ENCODE assay signal across 1 cellular context in genomic region chr14:37198907-37199306, GRCh38.
A peak's percentile ranks its signal among the peaks of the same experiment; 100 is the strongest.
TF ChIP-seq lines count a peak whose summit lies in the region.

No MANE protein-coding gene starts in this region.

TF ChIP-seq in HepG2, 621 proteins besides CTCF, POLR2A, EP300 and RAD21:
- no peak for TF ChIP-seq NFKB2 (CRISPR knock-in tag; IDR thresholded peaks at IDR 0.05; ENCODE audit: borderline replicate concordance)
- no peak for TF ChIP-seq PITX1 (CRISPR knock-in tag; IDR thresholded peaks at IDR 0.05)
- TF ChIP-seq EEA1 (CRISPR knock-in tag; IDR thresholded peaks at IDR 0.05; ENCODE audit: borderline replicate concordance): no peak
- no peak for TF ChIP-seq ZNF878 (CRISPR knock-in tag; IDR thresholded peaks at IDR 0.05)
- no peak for TF ChIP-seq ZNF770 (CRISPR knock-in tag; IDR thresholded peaks at IDR 0.05)
- no peak for TF ChIP-seq REXO4 (CRISPR knock-in tag; IDR thresholded peaks at IDR 0.05; ENCODE audit: borderline replicate concordance)
- TF ChIP-seq SPEN (CRISPR knock-in tag; IDR thresholded peaks at IDR 0.05; ENCODE audit: low read depth): no peak
- TF ChIP-seq ZNF713 (CRISPR knock-in tag; IDR thresholded peaks at IDR 0.05): no peak
- TF ChIP-seq ZNF615 (CRISPR knock-in tag; IDR thresholded peaks at IDR 0.05; ENCODE audit: borderline replicate concordance): no peak
- TF ChIP-seq TERF1 (CRISPR knock-in tag; IDR thresholded peaks at IDR 0.05): no peak
- no peak for TF ChIP-seq NFE2L1 (CRISPR knock-in tag; IDR thresholded peaks at IDR 0.05; ENCODE audit: borderline replicate concordance)
- no peak for TF ChIP-seq MAFG (CRISPR knock-in tag; IDR thresholded peaks at IDR 0.05)
- 0 out of 2 replicates have a peak, but pooled peaks have one; percentile 45 for TF ChIP-seq CSRNP1 (CRISPR knock-in tag; IDR thresholded peaks at IDR 0.05)
- peak; percentile 63; the same call in 1 of the 2 replicates for TF ChIP-seq SMYD3 (CRISPR knock-in tag; IDR thresholded peaks at IDR 0.05)
- TF ChIP-seq ZNF234 (CRISPR knock-in tag; conservative IDR thresholded peaks at IDR 0.05): no peak
- TF ChIP-seq THYN1 (CRISPR knock-in tag; IDR thresholded peaks at IDR 0.05; ENCODE audit: borderline replicate concordance, low read depth): 0 out of 2 replicates have a peak, but pooled peaks have one; percentile 73
- TF ChIP-seq ZFP82 (CRISPR knock-in tag; IDR thresholded peaks at IDR 0.05; ENCODE audit: borderline replicate concordance): no peak
- TF ChIP-seq GZF1 (CRISPR knock-in tag; IDR thresholded peaks at IDR 0.05): no peak
- no peak for TF ChIP-seq ZNF296 (CRISPR knock-in tag; conservative IDR thresholded peaks at IDR 0.05)
- no peak for TF ChIP-seq NCOA5 (CRISPR knock-in tag; IDR thresholded peaks at IDR 0.05)
- TF ChIP-seq GPN1 (CRISPR knock-in tag; IDR thresholded peaks at IDR 0.05; ENCODE audit: borderline replicate concordance): no peak
- TF ChIP-seq ZNF569 (CRISPR knock-in tag; IDR thresholded peaks at IDR 0.05; ENCODE audit: borderline replicate concordance): no peak
- no peak for TF ChIP-seq GMEB2 (CRISPR knock-in tag; IDR thresholded peaks at IDR 0.05; ENCODE audit: low read depth)
- TF ChIP-seq MAZ (IDR thresholded peaks at IDR 0.05; ENCODE audit: borderline replicate concordance, low read depth, low read length): no peak
- TF ChIP-seq MAZ (CRISPR knock-in tag; IDR thresholded peaks at IDR 0.05; ENCODE audit: low read depth): no peak
- TF ChIP-seq ZFX (CRISPR knock-in tag; IDR thresholded peaks at IDR 0.05; ENCODE audit: low read depth): no peak
- 0 out of 2 replicates have a peak, but pooled peaks have one; percentile 7 for TF ChIP-seq NAIF1 (CRISPR knock-in tag; IDR thresholded peaks at IDR 0.05; ENCODE audit: borderline replicate concordance)
- TF ChIP-seq GLI4 (CRISPR knock-in tag; IDR thresholded peaks at IDR 0.05; ENCODE audit: borderline replicate concordance): no peak
- no peak for TF ChIP-seq MNT (IDR thresholded peaks at IDR 0.05)
- TF ChIP-seq KLF12 (CRISPR knock-in tag; IDR thresholded peaks at IDR 0.05; ENCODE audit: borderline replicate concordance): 0 out of 2 replicates have a peak, but pooled peaks have one; percentile 5
- TF ChIP-seq FOXK2 (IDR thresholded peaks at IDR 0.05): no peak
- TF ChIP-seq ZNF781 (CRISPR knock-in tag; IDR thresholded peaks at IDR 0.05; ENCODE audit: borderline replicate concordance, not compliant biosample characterization): no peak
- TF ChIP-seq SAP130 (CRISPR knock-in tag; IDR thresholded peaks at IDR 0.05; ENCODE audit: low read depth): no peak
- no peak for TF ChIP-seq NFE2L2 (IDR thresholded peaks at IDR 0.05; ENCODE audit: low read length)
- no peak for TF ChIP-seq ZNF510 (CRISPR knock-in tag; IDR thresholded peaks at IDR 0.05; ENCODE audit: low read depth)
- no peak for TF ChIP-seq IRF9 (CRISPR knock-in tag; IDR thresholded peaks at IDR 0.05; ENCODE audit: borderline replicate concordance)
- TF ChIP-seq ATM (IDR thresholded peaks at IDR 0.05; ENCODE audit: borderline replicate concordance): peak; percentile 14; the same call in 1 of the 2 replicates
- TF ChIP-seq TEAD2 (CRISPR knock-in tag; IDR thresholded peaks at IDR 0.05): no peak
- TF ChIP-seq POGK (CRISPR knock-in tag; conservative IDR thresholded peaks at IDR 0.05): no peak
- no peak for TF ChIP-seq AKNA (CRISPR knock-in tag; IDR thresholded peaks at IDR 0.05; ENCODE audit: borderline replicate concordance)
- TF ChIP-seq MAX (IDR thresholded peaks at IDR 0.05): no peak
- no peak for TF ChIP-seq SMC3 (IDR thresholded peaks at IDR 0.05; ENCODE audit: low read length)
